In the genomic region with DNA sequence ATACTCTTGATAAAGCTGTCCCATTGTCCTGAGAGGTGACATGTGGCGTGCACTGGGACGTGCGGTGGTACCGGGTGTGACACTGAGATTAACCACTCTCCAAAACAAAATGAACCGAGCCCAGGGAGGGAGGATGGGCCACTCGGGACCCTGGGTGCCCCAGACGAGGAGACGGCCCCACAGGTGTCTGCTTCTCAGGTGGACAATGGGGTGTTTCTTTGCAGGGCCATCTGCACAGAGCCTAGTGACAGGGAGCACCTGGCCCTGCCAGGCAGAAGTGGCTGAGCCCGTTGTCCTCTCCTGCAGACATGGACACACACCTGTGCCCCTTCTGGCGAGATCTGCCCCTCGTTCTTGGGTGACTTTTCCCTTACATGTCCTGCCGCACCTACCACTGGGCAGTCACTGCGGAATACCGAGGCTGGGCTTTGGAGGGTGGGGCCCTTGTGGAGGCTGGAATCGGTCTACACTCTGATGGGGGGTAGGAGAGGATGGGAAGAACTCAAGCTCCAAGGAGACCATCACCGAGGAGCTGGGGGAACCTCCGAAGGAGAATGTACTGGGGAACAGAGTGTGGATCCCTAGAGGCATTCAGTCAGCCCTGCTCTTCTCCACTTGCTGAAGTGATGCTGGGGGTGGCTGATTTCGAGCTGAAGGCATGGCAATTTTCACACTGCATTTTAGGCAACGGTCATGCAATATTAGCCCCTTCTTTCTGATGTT, we compare ENCODE assay signal across 2 cellular contexts.
TF ChIP-seq lines count a peak whose summit lies in the region.

No MANE protein-coding gene starts in this region.

TF ChIP-seq in GM23338, 12 proteins besides CTCF, POLR2A, EP300 and RAD21 (continues in another document):
- TF ChIP-seq STAT1 (IDR thresholded peaks at IDR 0.05; ENCODE audit: unreplicated experiment) (no peak), POLR2AphosphoS5 (IDR thresholded peaks at IDR 0.05; ENCODE audit: low read depth) (no peak), NANOG (IDR thresholded peaks at IDR 0.05; ENCODE audit: borderline replicate concordance) (no peak), EZH2phosphoT487 (IDR thresholded peaks at IDR 0.05; ENCODE audit: unreplicated experiment) (no peak), CREB1 (CRISPR knock-in tag; IDR thresholded peaks at IDR 0.05; ENCODE audit: low read depth) (no peak), ETS1 (IDR thresholded peaks at IDR 0.05) (no peak)
- TF ChIP-seq, protein P1, sequence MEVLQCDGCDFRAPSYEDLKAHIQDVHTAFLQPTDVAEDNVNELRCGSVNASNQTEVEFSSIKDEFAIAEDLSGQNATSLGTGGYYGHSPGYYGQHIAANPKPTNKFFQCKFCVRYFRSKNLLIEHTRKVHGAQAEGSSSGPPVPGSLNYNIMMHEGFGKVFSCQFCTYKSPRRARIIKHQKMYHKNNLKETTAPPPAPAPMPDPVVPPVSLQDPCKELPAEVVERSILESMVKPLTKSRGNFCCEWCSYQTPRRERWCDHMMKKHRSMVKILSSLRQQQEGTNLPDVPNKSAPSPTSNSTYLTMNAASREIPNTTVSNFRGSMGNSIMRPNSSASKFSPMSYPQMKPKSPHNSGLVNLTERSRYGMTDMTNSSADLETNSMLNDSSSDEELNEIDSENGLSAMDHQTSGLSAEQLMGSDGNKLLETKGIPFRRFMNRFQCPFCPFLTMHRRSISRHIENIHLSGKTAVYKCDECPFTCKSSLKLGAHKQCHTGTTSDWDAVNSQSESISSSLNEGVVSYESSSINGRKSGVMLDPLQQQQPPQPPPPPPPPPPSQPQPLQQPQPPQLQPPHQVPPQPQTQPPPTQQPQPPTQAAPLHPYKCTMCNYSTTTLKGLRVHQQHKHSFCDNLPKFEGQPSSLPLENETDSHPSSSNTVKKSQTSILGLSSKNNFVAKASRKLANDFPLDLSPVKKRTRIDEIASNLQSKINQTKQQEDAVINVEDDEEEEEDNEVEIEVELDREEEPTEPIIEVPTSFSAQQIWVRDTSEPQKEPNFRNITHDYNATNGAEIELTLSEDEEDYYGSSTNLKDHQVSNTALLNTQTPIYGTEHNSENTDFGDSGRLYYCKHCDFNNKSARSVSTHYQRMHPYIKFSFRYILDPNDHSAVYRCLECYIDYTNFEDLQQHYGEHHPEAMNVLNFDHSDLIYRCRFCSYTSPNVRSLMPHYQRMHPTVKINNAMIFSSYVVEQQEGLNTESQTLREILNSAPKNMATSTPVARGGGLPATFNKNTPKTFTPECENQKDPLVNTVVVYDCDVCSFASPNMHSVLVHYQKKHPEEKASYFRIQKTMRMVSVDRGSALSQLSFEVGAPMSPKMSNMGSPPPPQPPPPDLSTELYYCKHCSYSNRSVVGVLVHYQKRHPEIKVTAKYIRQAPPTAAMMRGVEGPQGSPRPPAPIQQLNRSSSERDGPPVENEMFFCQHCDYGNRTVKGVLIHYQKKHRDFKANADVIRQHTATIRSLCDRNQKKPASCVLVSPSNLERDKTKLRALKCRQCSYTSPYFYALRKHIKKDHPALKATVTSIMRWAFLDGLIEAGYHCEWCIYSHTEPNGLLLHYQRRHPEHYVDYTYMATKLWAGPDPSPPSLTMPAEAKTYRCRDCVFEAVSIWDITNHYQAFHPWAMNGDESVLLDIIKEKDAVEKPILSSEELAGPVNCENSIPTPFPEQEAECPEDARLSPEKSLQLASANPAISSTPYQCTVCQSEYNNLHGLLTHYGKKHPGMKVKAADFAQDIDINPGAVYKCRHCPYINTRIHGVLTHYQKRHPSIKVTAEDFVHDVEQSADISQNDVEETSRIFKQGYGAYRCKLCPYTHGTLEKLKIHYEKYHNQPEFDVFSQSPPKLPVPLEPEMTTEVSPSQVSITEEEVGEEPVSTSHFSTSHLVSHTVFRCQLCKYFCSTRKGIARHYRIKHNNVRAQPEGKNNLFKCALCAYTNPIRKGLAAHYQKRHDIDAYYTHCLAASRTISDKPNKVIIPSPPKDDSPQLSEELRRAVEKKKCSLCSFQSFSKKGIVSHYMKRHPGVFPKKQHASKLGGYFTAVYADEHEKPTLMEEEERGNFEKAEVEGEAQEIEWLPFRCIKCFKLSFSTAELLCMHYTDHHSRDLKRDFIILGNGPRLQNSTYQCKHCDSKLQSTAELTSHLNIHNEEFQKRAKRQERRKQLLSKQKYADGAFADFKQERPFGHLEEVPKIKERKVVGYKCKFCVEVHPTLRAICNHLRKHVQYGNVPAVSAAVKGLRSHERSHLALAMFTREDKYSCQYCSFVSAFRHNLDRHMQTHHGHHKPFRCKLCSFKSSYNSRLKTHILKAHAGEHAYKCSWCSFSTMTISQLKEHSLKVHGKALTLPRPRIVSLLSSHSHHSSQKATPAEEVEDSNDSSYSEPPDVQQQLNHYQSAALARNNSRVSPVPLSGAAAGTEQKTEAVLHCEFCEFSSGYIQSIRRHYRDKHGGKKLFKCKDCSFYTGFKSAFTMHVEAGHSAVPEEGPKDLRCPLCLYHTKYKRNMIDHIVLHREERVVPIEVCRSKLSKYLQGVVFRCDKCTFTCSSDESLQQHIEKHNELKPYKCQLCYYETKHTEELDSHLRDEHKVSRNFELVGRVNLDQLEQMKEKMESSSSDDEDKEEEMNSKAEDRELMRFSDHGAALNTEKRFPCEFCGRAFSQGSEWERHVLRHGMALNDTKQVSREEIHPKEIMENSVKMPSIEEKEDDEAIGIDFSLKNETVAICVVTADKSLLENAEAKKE (CRISPR knock-in tag; IDR thresholded peaks at IDR 0.05), result no peak
- TF ChIP-seq, protein P2, sequence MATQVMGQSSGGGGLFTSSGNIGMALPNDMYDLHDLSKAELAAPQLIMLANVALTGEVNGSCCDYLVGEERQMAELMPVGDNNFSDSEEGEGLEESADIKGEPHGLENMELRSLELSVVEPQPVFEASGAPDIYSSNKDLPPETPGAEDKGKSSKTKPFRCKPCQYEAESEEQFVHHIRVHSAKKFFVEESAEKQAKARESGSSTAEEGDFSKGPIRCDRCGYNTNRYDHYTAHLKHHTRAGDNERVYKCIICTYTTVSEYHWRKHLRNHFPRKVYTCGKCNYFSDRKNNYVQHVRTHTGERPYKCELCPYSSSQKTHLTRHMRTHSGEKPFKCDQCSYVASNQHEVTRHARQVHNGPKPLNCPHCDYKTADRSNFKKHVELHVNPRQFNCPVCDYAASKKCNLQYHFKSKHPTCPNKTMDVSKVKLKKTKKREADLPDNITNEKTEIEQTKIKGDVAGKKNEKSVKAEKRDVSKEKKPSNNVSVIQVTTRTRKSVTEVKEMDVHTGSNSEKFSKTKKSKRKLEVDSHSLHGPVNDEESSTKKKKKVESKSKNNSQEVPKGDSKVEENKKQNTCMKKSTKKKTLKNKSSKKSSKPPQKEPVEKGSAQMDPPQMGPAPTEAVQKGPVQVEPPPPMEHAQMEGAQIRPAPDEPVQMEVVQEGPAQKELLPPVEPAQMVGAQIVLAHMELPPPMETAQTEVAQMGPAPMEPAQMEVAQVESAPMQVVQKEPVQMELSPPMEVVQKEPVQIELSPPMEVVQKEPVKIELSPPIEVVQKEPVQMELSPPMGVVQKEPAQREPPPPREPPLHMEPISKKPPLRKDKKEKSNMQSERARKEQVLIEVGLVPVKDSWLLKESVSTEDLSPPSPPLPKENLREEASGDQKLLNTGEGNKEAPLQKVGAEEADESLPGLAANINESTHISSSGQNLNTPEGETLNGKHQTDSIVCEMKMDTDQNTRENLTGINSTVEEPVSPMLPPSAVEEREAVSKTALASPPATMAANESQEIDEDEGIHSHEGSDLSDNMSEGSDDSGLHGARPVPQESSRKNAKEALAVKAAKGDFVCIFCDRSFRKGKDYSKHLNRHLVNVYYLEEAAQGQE (IDR thresholded peaks at IDR 0.05; ENCODE audit: unreplicated experiment), result no peak

TF ChIP-seq in H1, 55 proteins besides CTCF, POLR2A, EP300 and RAD21:
- TF ChIP-seq CHD1 (IDR thresholded peaks at IDR 0.05; ENCODE audit: low read depth, low read length) (no peak), TBP (IDR thresholded peaks at IDR 0.05; ENCODE audit: low read depth, low read length) (no peak), TAF1 (IDR thresholded peaks at IDR 0.05; ENCODE audit: low read depth, low read length) (no peak), CEBPB (IDR thresholded peaks at IDR 0.05; ENCODE audit: low read depth, low read length) (no peak), ATF3 (IDR thresholded peaks at IDR 0.05; ENCODE audit: insufficient read depth, low read depth, low read length) (no peak), MAX (IDR thresholded peaks at IDR 0.05) (no peak), SAP30 (IDR thresholded peaks at IDR 0.05; ENCODE audit: insufficient read depth, insufficient replicate concordance, low read length) (no peak), CTBP2 (IDR thresholded peaks at IDR 0.05; ENCODE audit: borderline replicate concordance, insufficient read depth, insufficient read length, low read length) (no peak), RFX5 (IDR thresholded peaks at IDR 0.05; ENCODE audit: borderline replicate concordance, low read depth, low read length) (no peak), BRCA1 (IDR thresholded peaks at IDR 0.05; ENCODE audit: low read depth, low read length) (no peak)
